In genomic region chr9:137402752-137403151, GRCh38 we compare ENCODE assay signal across 1 cellular context.
TF ChIP-seq lines count a peak whose summit lies in the region.

No MANE protein-coding gene starts in this region.

TF ChIP-seq in GM23338, 12 proteins besides CTCF, POLR2A, EP300 and RAD21 (continued from another document):
- TF ChIP-seq ZNF462 (CRISPR knock-in tag; IDR thresholded peaks at IDR 0.05), result no peak
- TF ChIP-seq JUNB (IDR thresholded peaks at IDR 0.05; ENCODE audit: unreplicated experiment), result no peak
- no peak for TF ChIP-seq EZH2 (IDR thresholded peaks at IDR 0.05; ENCODE audit: low read depth, unreplicated experiment)
- no peak for TF ChIP-seq EZH2phosphoT487 (IDR thresholded peaks at IDR 0.05; ENCODE audit: unreplicated experiment)
- no peak for TF ChIP-seq ZNF331 (CRISPR knock-in tag; IDR thresholded peaks at IDR 0.05; ENCODE audit: low read depth)
- no peak for TF ChIP-seq POLR2AphosphoS5 (IDR thresholded peaks at IDR 0.05; ENCODE audit: low read depth)
- no peak for TF ChIP-seq ETS1 (IDR thresholded peaks at IDR 0.05)
- TF ChIP-seq NANOG (IDR thresholded peaks at IDR 0.05; ENCODE audit: borderline replicate concordance), result no peak
- no peak for TF ChIP-seq STAT1 (IDR thresholded peaks at IDR 0.05; ENCODE audit: unreplicated experiment)
- no peak for TF ChIP-seq CREB1 (CRISPR knock-in tag; IDR thresholded peaks at IDR 0.05; ENCODE audit: low read depth)
TF ChIP-seq in GM23338: peak in this region for 0.
